24 cellular contexts compared by ENCODE assay signal in genomic region chr7:130699686-130700085, GRCh38. TPM values are rescaled to one million over a fixed set of nuclear protein-coding genes. Genes with fewer than 3 reads are reported as not detected.
DNase-seq lines count a peak whose midpoint lies in the region; ATAC-seq and TF ChIP-seq lines count a peak whose summit lies in the region.
"Had no signal": no experiment of that assay in that cellular context is flagged by ENCODE, and none has a peak within 500 bp of the region (broad histone marks: within the 10 kb centered on the region; RNA-seq: fewer than 3 reads in every experiment).

No MANE protein-coding gene starts in this region.

- H3K27ac ChIP-seq in HCT116 (ENCODE audit: low read depth, low read length): no peak overlapping the region
- H3K27ac ChIP-seq: GM23248 had no signal

- CTCF ChIA-PET in HCT116 (lab: Charles Lee): no interaction called here
- CTCF ChIA-PET in Caco-2 (lab: Charles Lee): no interaction called here

- H3K79me2 ChIP-seq in HCT116 (ENCODE audit: insufficient read depth, low read length): no peaks in the 10 kb centered on the region

- H3K4me2 ChIP-seq in HCT116 (ENCODE audit: low read length): no peak overlapping the region

- POLR2A ChIA-PET in HCT116 (lab: Charles Lee) (no interaction called here), Caco-2 (lab: Charles Lee) (no interaction called here)

- no peak for TF ChIP-seq CTCF in HCT116 (IDR thresholded peaks at IDR 0.05 in 2 of 3, conservative IDR thresholded peaks at IDR 0.05 in 1 of 3; ENCODE audit: borderline replicate concordance in 1 of 3, insufficient read depth in 1 of 3, low read depth in 2 of 3, low read length in 2 of 3)
- no peak for TF ChIP-seq CTCF in fibroblast of mammary gland (conservative IDR thresholded peaks at IDR 0.05; ENCODE audit: control insufficient read depth, insufficient read depth, low read depth, low read length)
- no peak for TF ChIP-seq CTCF in Caco-2 (IDR thresholded peaks at IDR 0.05; ENCODE audit: insufficient read depth in 1 of 2, low read depth in 1 of 2, low read length in 1 of 2, severe bottlenecking in 1 of 2, unreplicated experiment in 1 of 2)

- TF ChIP-seq POLR2A in HCT116 (IDR thresholded peaks at IDR 0.05; ENCODE audit: borderline replicate concordance, extremely low read depth, insufficient read depth, insufficient read length): no peak

- ATAC-seq in HCT116: no peak
- ATAC-seq: Panc1 had no signal

- no peak overlapping the region for H3K27ac Mint-ChIP-seq in Caco-2 (ENCODE audit: unreplicated experiment)
- H3K27ac Mint-ChIP-seq: CD4-positive, CD25-positive, alpha-beta regulatory T cell; H9 had no signal

- H3K36me3 ChIP-seq in HCT116 (ENCODE audit: control insufficient read depth in 1 of 2, insufficient read depth in 2 of 2, low read length in 2 of 2): no peaks in the 10 kb centered on the region
- no peaks in the 10 kb centered on the region for H3K36me3 ChIP-seq in Caco-2 (ENCODE audit: control insufficient read depth, insufficient read depth, low read length)

- H3K4me3 ChIP-seq in HCT116 (replicated peaks in 1 of 2; ENCODE audit: low read depth in 1 of 2, low read length in 2 of 2) (no peak overlapping the region), fibroblast of mammary gland (ENCODE audit: control insufficient read depth, low read depth, low read length) (no peak overlapping the region), Caco-2 (ENCODE audit: low read depth, low read length) (no peak overlapping the region)
- H3K4me3 ChIP-seq: GM23248 had no signal

- no peak overlapping the region for H3K9ac ChIP-seq in HCT116 (ENCODE audit: low read length)
- H3K9ac ChIP-seq: GM23248 had no signal

- in situ Hi-C loops in Caki2 (cut with HindIII; ENCODE audit: low pct_unique_long_range_greater_than_20kb, low sequenced_read_pairs): no loop called here

- H3K27me3 ChIP-seq in HCT116 (ENCODE audit: insufficient read depth, low read length) (no peaks in the 10 kb centered on the region), Caco-2 (replicated peaks; ENCODE audit: control insufficient read depth, insufficient read depth, low read length) (no peaks in the 10 kb centered on the region)

- no peak for TF ChIP-seq RAD21 in HCT116 (IDR thresholded peaks at IDR 0.05; ENCODE audit: low read depth)

- H3K4me3 Mint-ChIP-seq in Caco-2 (ENCODE audit: unreplicated experiment): no peak overlapping the region
- H3K4me3 Mint-ChIP-seq: CD4-positive, CD25-positive, alpha-beta regulatory T cell; H9 had no signal

- DNase-seq in Caki2 (ENCODE audit: low read depth): peak; percentile 54
- DNase-seq in HCT116 (ENCODE audit: low read depth, low spot score): no peak
- peak; percentile 27 for DNase-seq in SW480 (ENCODE audit: low spot score)
- peak; percentile 2 for DNase-seq in fibroblast of mammary gland (ENCODE audit: low read depth)
- DNase-seq in GDM1 (lab: John Stamatoyannopoulos, UW): no peak
- no peak for DNase-seq in Caco-2
- DNase-seq in germinal center (ENCODE audit: low spot score): no peak
- DNase-seq: CD4-positive, CD25-positive, alpha-beta regulatory T cell; DMS 273 treated with DMSO at 0.1 percent for 48 hours; DMS79 treated with DMSO at 0.1 percent for 48 hours; GM23248; H9; NCI-H1417 treated with DMSO at 0.1 percent for 48 hours; NCI-H187; NCI-H2107; NCI-H510A treated with DMSO at 0.1 percent for 48 hours; NCI-H748 treated with DMSO at 0.1 percent for 48 hours; NK-92 treated with Interleukin-12 subunit alpha and Interleukin-12 subunit beta, amount 100 ng/mL, for 24 hours had no signal

- no peaks in the 10 kb centered on the region for H3K4me1 Mint-ChIP-seq in Caco-2 (ENCODE audit: low read depth, unreplicated experiment)
- H3K4me1 Mint-ChIP-seq: CD4-positive, CD25-positive, alpha-beta regulatory T cell; H9 had no signal

- peaks cover 2% of the 10 kb centered on the region for H3K27me3 Mint-ChIP-seq in Caco-2 (ENCODE audit: insufficient read depth, unreplicated experiment)

- intact Hi-C loops in HCT116 (cut with micrococcal nuclease): loop anchor here (10.0 kb wide), 1 partner anchor 455 kb away; no protein-coding TSS in a partner anchor
- intact Hi-C loops in Caco-2 (cut with micrococcal nuclease; ENCODE audit: unreplicated experiment): no loop called here

- H3K9me2 ChIP-seq in HCT116 (ENCODE audit: insufficient read depth): no peaks in the 10 kb centered on the region

- H3K4me1 ChIP-seq in HCT116 (ENCODE audit: control insufficient read depth in 1 of 2, insufficient read depth in 2 of 2, low read length in 2 of 2) (no peaks in the 10 kb centered on the region), Caco-2 (no peaks in the 10 kb centered on the region)

- RAD21 ChIA-PET in HCT116 (lab: Charles Lee; ENCODE audit: low non-redundant PET in 1 of 2, low total read pairs in 2 of 2, uncharacterized antibody in 2 of 2, unreplicated experiment in 2 of 2): no interaction called here

- BruUV-seq in HCT116 (replicated peaks; lab: Mats Ljungman, UMichigan) (no TSS peak), Caco-2 (replicated peaks; lab: Mats Ljungman, UMichigan) (no TSS peak)

- H3K9me3 Mint-ChIP-seq in Caco-2 (ENCODE audit: unreplicated experiment): no peaks in the 10 kb centered on the region

- H2AFZ ChIP-seq in HCT116 (ENCODE audit: low read depth, low read length, poor library complexity, severe bottlenecking): no peak overlapping the region
- H2AFZ ChIP-seq: GM23248 had no signal

- no peaks in the 10 kb centered on the region for H3K36me3 Mint-ChIP-seq in Caco-2 (ENCODE audit: insufficient read depth, unreplicated experiment)
- H3K36me3 Mint-ChIP-seq: CD4-positive, CD25-positive, alpha-beta regulatory T cell had no signal

- H3K9me3 ChIP-seq in HCT116 (ENCODE audit: control insufficient read depth in 1 of 2, insufficient read depth in 1 of 2, low read depth in 1 of 2, low read length in 2 of 2) (no peaks in the 10 kb centered on the region), Caco-2 (no peaks in the 10 kb centered on the region; the same call in 1 of the 2 replicates)

- H4K20me1 ChIP-seq in HCT116 (ENCODE audit: insufficient read depth): no peaks in the 10 kb centered on the region

TF ChIP-seq in HCT116, 20 proteins besides CTCF, POLR2A, EP300 and RAD21:
- TF ChIP-seq ZBTB33 (IDR thresholded peaks at IDR 0.05; ENCODE audit: extremely low read depth, insufficient replicate concordance, low read length) (no peak), CEBPB (IDR thresholded peaks at IDR 0.05; ENCODE audit: low read depth) (peak; percentile 32; the same call in 1 of the 2 replicates)

RNA-seq across cellular contexts. Expression of gene TSGA13, which starts 13.3 kb away (rescaled TPM):
- total RNA-seq in Caki2 (2014; rRNA removed; shearing (Covaris generic); ENCODE audit: low replicate concordance): not detected in 2 replicates
- total RNA-seq in HCT116 (2021; ENCODE audit: unreplicated experiment) (not detected), Caco-2 (2022) (not detected in 2 replicates)
- not detected in 2 replicates for polyA plus RNA-seq in HCT116 (2012)
- total RNA-seq: A673; CD4-positive, CD25-positive, alpha-beta regulatory T cell; G401; GM23248; H9; HT1080; T-helper 1 cell treated with Interleukin-12 subunit alpha and Interleukin-12 subunit beta and Interleukin-4 antibody, amounts not matched to agents 30 ng/mL and 1 ng/mL, for 36 hours had no signal
- polyA plus RNA-seq: BJ; CD4-positive, CD25-positive, alpha-beta regulatory T cell; GM23248 had no signal

RNA-seq across cellular contexts. Expression of gene COPG2, which starts 31.1 kb away (rescaled TPM):
- 18.2 and 21.6 TPM in 2 replicates for total RNA-seq in Caki2 (2014; rRNA removed; shearing (Covaris generic); ENCODE audit: low replicate concordance)
- total RNA-seq in HCT116 (2021; ENCODE audit: unreplicated experiment) (31.0 TPM), Caco-2 (2022) (12.7 and 13.9 TPM in 2 replicates)
- polyA plus RNA-seq in HCT116 (2012): 26.5 and 27.8 TPM in 2 replicates

RNA-seq across cellular contexts. Expression of gene KLF14, which starts 34.3 kb away (rescaled TPM):
- not detected in 2 replicates for total RNA-seq in Caki2 (2014; rRNA removed; shearing (Covaris generic); ENCODE audit: low replicate concordance)
- total RNA-seq in HCT116 (2021; ENCODE audit: unreplicated experiment): 0.93 TPM
- 0.35 and 0.82 TPM in 2 replicates for polyA plus RNA-seq in HCT116 (2012)
- total RNA-seq in Caco-2 (2022): 0.14 TPM in 1 of 2 replicates, not detected in the other
- total RNA-seq: A673; CD4-positive, CD25-positive, alpha-beta regulatory T cell; G401; H9; T-helper 1 cell treated with Interleukin-12 subunit alpha and Interleukin-12 subunit beta and Interleukin-4 antibody, amounts not matched to agents 30 ng/mL and 1 ng/mL, for 36 hours had no signal
- polyA plus RNA-seq: BJ; CD4-positive, CD25-positive, alpha-beta regulatory T cell had no signal

Comparison
In these comparisons a context has a peak if more than half of its experiments do, and no peak if none do; other contexts are left out.
1. DNase-seq: peak in Caki2 (single experiment), SW480 (single experiment) and fibroblast of mammary gland (single experiment); none in HCT116 (single experiment), GDM1 (single experiment), Caco-2 (0 of 2) and germinal center (single experiment).